14 cellular contexts compared by ENCODE assay signal in the genomic region with DNA sequence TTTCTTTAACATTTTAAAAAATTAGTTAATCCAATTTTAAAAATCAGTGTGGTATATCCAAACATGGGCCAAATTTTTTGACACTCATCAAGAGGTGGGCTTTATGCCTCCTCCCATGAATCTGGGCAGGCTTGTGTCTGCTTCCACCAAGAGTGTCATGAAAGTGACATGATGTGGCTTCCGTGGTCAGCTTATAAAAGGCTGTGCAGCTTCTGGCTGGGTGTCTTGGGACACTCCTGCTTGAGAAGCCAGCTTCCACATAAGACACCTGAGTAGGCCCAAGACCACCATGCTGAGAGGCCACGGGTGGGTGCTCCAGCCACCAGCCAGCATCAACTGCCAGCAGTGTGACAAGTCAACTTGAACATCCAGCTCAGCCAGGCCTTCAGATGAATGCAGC.
"Had no signal": no experiment of that assay in that cellular context is flagged by ENCODE, and none has a peak within 500 bp of the region (broad histone marks: within the 10 kb centered on the region; RNA-seq: fewer than 3 reads in every experiment).

No MANE protein-coding gene starts in this region.

- DNase-seq: activated CD4-positive, CD25-positive, alpha-beta regulatory T cell; activated naive CD4-positive, alpha-beta T cell; activated T-cell treated with anti-CD3 and anti-CD28 coated beads, Interleukin-2, amount 50 U/mL, for 1 hour; cerebellar nuclear complex; erythroblast; hippocampal formation; lower lobe of right lung; retina; stimulated activated CD4-positive, alpha-beta T cell treated with anti-CD3 and anti-CD28 coated beads, Interleukin-4, amount 100 ng/mL, for 1 hour; stimulated activated CD8-positive, alpha-beta memory T cell treated with anti-CD3 and anti-CD28 coated beads, Interleukin-4, amount 100 ng/mL, for 48 hours; tibial artery; uterus had no signal

- H3K36me3 ChIP-seq: lower lobe of right lung, tibial artery, uterus had no signal

- H3K9me3 Mint-ChIP-seq: dendritic cell treated with granulocyte-macrophage colony-stimulating factor and Interleukin-4, amounts not matched to agents 40 ng/mL and 50 ng/mL, for 4 days; mesothelial cell of epicardium had no signal

- H3K27ac Mint-ChIP-seq: dendritic cell treated with granulocyte-macrophage colony-stimulating factor and Interleukin-4, amounts not matched to agents 40 ng/mL and 50 ng/mL, for 4 days; mesothelial cell of epicardium had no signal

- H3K9me3 ChIP-seq: lower lobe of right lung, tibial artery, uterus had no signal

- H3K27me3 ChIP-seq: uterus had no signal

- H3K4me1 ChIP-seq: uterus had no signal

- H3K36me3 Mint-ChIP-seq: mesothelial cell of epicardium had no signal

- H3K4me3 ChIP-seq: lower lobe of right lung, tibial artery, uterus had no signal

- H3K4me3 Mint-ChIP-seq: dendritic cell treated with granulocyte-macrophage colony-stimulating factor and Interleukin-4, amounts not matched to agents 40 ng/mL and 50 ng/mL, for 4 days; mesothelial cell of epicardium had no signal

- ATAC-seq: lower lobe of right lung had no signal

- H3K27ac ChIP-seq: lower lobe of right lung, tibial artery, uterus had no signal
